In the genomic region with DNA sequence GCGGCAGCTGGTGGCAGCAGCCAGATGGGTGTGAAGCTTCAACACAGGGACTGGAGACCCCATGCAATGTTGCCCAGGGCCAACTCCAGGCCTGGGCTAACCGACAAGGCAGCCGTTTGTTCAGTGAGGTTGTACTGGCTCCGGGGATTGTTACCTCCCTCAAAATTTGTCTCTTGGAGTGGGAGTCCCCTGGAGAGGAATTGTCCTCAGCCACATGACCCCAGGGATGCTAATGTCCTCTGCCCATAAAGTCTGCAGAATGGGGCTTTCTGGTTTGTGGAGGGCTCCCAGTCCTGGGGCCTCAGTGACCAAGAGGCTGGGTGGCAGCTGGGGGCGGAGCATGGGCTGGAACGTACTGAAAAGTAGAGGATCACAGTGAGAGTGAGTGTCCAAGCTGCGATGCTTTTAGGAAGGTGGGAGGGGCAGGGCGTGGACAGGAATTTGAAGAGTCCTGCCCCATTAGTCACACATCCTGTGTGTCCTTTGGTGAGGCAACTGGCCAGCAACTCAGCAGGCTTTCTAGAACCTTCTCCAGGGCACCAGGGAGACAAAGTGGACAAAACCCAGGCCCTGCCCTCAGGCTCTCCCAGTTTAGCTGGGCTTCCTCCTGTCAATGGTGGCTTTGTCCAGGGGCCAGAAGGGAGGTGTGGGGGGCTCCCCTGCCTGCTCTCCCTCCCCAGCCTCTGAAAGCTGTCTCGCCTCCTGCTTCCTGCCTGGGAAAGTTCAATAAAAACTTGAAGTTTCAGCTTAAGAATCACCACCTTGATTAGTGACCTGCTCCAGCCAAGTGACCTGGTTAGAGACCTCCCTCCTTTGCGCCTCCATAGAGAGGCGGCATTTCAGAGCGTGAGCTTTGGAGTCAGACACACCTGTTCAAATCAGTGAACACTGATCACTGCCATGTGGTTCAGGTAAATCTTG, we compare ENCODE assay signal across 17 cellular contexts.
DNase-seq lines count a peak whose midpoint lies in the region; ATAC-seq and TF ChIP-seq lines count a peak whose summit lies in the region.
"Had no signal": no experiment of that assay in that cellular context is flagged by ENCODE, and none has a peak within 500 bp of the region (broad histone marks: within the 10 kb centered on the region; RNA-seq: fewer than 3 reads in every experiment).

No MANE protein-coding gene starts in this region.

- H3K27me3 ChIP-seq in PC-3 (ENCODE audit: low read length): peaks cover 35% of the 10 kb centered on the region
- H3K27me3 ChIP-seq: right atrium auricular region had no signal

- DNase-seq in Daoy (ENCODE audit: low read depth): peak; percentile 85
- DNase-seq in PC-3: peak; percentile 85
- DNase-seq in coronary artery (ENCODE audit: low spot score): peak; percentile 40
- no peak for DNase-seq in neural crest cell (ENCODE audit: low read depth, low spot score)
- no peak for DNase-seq in effector CD4-positive, alpha-beta T cell
- DNase-seq in caudate nucleus (lab: John Stamatoyannopoulos, UW): no peak
- DNase-seq: activated CD8-positive, alpha-beta memory T cell treated with anti-CD3 and anti-CD28 coated beads, Interleukin-2, amount 50 U/mL, for 48 hours; activated naive CD8-positive, alpha-beta T cell treated with anti-CD3 and anti-CD28 coated beads, Interleukin-2, amount 10 ng/mL, durations not matched to agents 7 days and 5 days; CD4-positive, CD25-positive, alpha-beta regulatory T cell; cortex of kidney; NCI-H1048; stimulated activated CD4-positive, alpha-beta T cell treated with anti-CD3 and anti-CD28 coated beads, Interleukin-2, amount 100 ng/mL, for 48 hours; T-helper 1 cell had no signal

- peaks cover 11% of the 10 kb centered on the region for H3K9me3 Mint-ChIP-seq in neural crest cell

- peaks cover 2% of the 10 kb centered on the region for H3K36me3 Mint-ChIP-seq in neural crest cell (ENCODE audit: low read depth)
- H3K36me3 Mint-ChIP-seq: activated naive CD8-positive, alpha-beta T cell treated with anti-CD3 and anti-CD28 coated beads, Interleukin-2, amount 10 ng/mL, durations not matched to agents 7 days and 5 days; CD4-positive, CD25-positive, alpha-beta regulatory T cell had no signal

- no peaks in the 10 kb centered on the region for H3K9me2 ChIP-seq in PC-3 (replicated peaks; ENCODE audit: low read length)

- H3F3A ChIP-seq in PC-3 (ENCODE audit: low read length, unreplicated experiment): no peaks in the 10 kb centered on the region

- no peaks in the 10 kb centered on the region for H4K20me1 ChIP-seq in PC-3 (ENCODE audit: low read length)

- TF ChIP-seq CTCF in PC-3 (conservative IDR thresholded peaks at IDR 0.05; ENCODE audit: low read depth, low read length) (no peak), coronary artery (IDR thresholded peaks at IDR 0.05) (no peak), neural crest cell (conservative IDR thresholded peaks at IDR 0.05) (no peak)

- H3K4me2 ChIP-seq in PC-3 (ENCODE audit: low read length): peak overlapping the region; percentile 28; the same call in 1 of the 2 replicates

- no peaks in the 10 kb centered on the region; the same call in 1 of the 2 replicates for H3K9me3 ChIP-seq in PC-3 (ENCODE audit: low read length)

- no peak overlapping the region for H3K4me3 ChIP-seq in PC-3 (ENCODE audit: low read length)
- H3K4me3 ChIP-seq in coronary artery: no peak overlapping the region
- H3K4me3 ChIP-seq: right atrium auricular region had no signal

- H2AFZ ChIP-seq in PC-3 (ENCODE audit: low read length): peak overlapping the region; percentile 41; the same call in 1 of the 2 replicates

- peaks cover 10% of the 10 kb centered on the region for H3K4me1 ChIP-seq in PC-3 (ENCODE audit: insufficient read depth, low read length)
- H3K4me1 ChIP-seq: right atrium auricular region had no signal

- intact Hi-C loops in PC-3 (cut with micrococcal nuclease): no loop called here

- H3K27me3 Mint-ChIP-seq in neural crest cell (ENCODE audit: low read depth): no peaks in the 10 kb centered on the region
- H3K27me3 Mint-ChIP-seq: activated naive CD8-positive, alpha-beta T cell treated with anti-CD3 and anti-CD28 coated beads, Interleukin-2, amount 10 ng/mL, durations not matched to agents 7 days and 5 days; CD4-positive, CD25-positive, alpha-beta regulatory T cell had no signal

- no peaks in the 10 kb centered on the region for H3K79me2 ChIP-seq in PC-3 (ENCODE audit: low read length)

- BruUV-seq in PC-3 (replicated peaks; lab: Mats Ljungman, UMichigan): no TSS peak

- H3K4me1 Mint-ChIP-seq in neural crest cell: peaks cover 12% of the 10 kb centered on the region
- H3K4me1 Mint-ChIP-seq: activated naive CD8-positive, alpha-beta T cell treated with anti-CD3 and anti-CD28 coated beads, Interleukin-2, amount 10 ng/mL, durations not matched to agents 7 days and 5 days; CD4-positive, CD25-positive, alpha-beta regulatory T cell had no signal

- H3K27ac ChIP-seq in PC-3 (ENCODE audit: low read length) (no peak overlapping the region), coronary artery (no peak overlapping the region), caudate nucleus (ENCODE audit: low read depth, low read length) (no peak overlapping the region)
- H3K27ac ChIP-seq: right atrium auricular region had no signal

- H3K36me3 ChIP-seq in PC-3 (ENCODE audit: low read depth, low read length): no peaks in the 10 kb centered on the region
- H3K36me3 ChIP-seq: right atrium auricular region had no signal

- H3K27ac Mint-ChIP-seq in neural crest cell (ENCODE audit: unreplicated experiment): peak overlapping the region; percentile 72
- H3K27ac Mint-ChIP-seq: activated naive CD8-positive, alpha-beta T cell treated with anti-CD3 and anti-CD28 coated beads, Interleukin-2, amount 10 ng/mL, durations not matched to agents 7 days and 5 days; CD4-positive, CD25-positive, alpha-beta regulatory T cell had no signal

- no peak overlapping the region for H3K4me3 Mint-ChIP-seq in neural crest cell
- H3K4me3 Mint-ChIP-seq: activated naive CD8-positive, alpha-beta T cell treated with anti-CD3 and anti-CD28 coated beads, Interleukin-2, amount 10 ng/mL, durations not matched to agents 7 days and 5 days; CD4-positive, CD25-positive, alpha-beta regulatory T cell had no signal

- CTCF ChIA-PET in PC-3 (lab: Charles Lee): no interaction called here

- no peak overlapping the region for H3K9ac ChIP-seq in PC-3 (ENCODE audit: low read length)

- ATAC-seq in PC-3 (peak; percentile 95), GM18868 (IDR thresholded peaks at IDR 0.05; ENCODE audit: unreplicated experiment) (no peak), HG02981 (IDR thresholded peaks at IDR 0.05; ENCODE audit: unreplicated experiment) (no peak)
- ATAC-seq: activated CD4-positive, CD25-positive, alpha-beta regulatory T cell treated with anti-CD3 and anti-CD28 coated beads, Interleukin-2, amount 50 U/mL, for 24 hours had no signal

- POLR2A ChIA-PET in PC-3 (lab: Charles Lee; ENCODE audit: unreplicated experiment): no interaction called here

Comparison
In these comparisons a context has a peak if more than half of its experiments do, and no peak if none do; other contexts are left out.
1. DNase-seq: peak in Daoy (single experiment), PC-3 (single experiment) and coronary artery (single experiment); none in neural crest cell (single experiment), effector CD4-positive, alpha-beta T cell (single experiment) and caudate nucleus (0 of 61).